1 cellular context compared by ENCODE assay signal in genomic region chr11:59551651-59552521, GRCh38.
TF ChIP-seq lines count a peak whose summit lies in the region.

No MANE protein-coding gene starts in this region.

TF ChIP-seq in endothelial cell of umbilical vein, 7 proteins besides CTCF, POLR2A, EP300 and RAD21:
- no peak for TF ChIP-seq JUN (IDR thresholded peaks at IDR 0.05; ENCODE audit: borderline replicate concordance, insufficient read depth, insufficient read length, low read depth)
- no peak for TF ChIP-seq GATA2 (IDR thresholded peaks at IDR 0.05; ENCODE audit: insufficient read depth, insufficient read length, low read depth, low read length)
- TF ChIP-seq MAX (IDR thresholded peaks at IDR 0.05; ENCODE audit: insufficient read depth, insufficient read length), result no peak
- TF ChIP-seq EZH2 (IDR thresholded peaks at IDR 0.05; ENCODE audit: borderline replicate concordance, low read depth, low read length, severe bottlenecking), result no peak
- no peak for TF ChIP-seq POLR2AphosphoS5 (IDR thresholded peaks at IDR 0.05; ENCODE audit: insufficient read depth, low read depth, low read length)
- TF ChIP-seq MYC (IDR thresholded peaks at IDR 0.05; ENCODE audit: low read depth, low read length), result no peak
- no peak for TF ChIP-seq FOS (IDR thresholded peaks at IDR 0.05; ENCODE audit: borderline replicate concordance, insufficient read depth, low read length)
TF ChIP-seq in endothelial cell of umbilical vein: peak in this region for 0.
